In genomic region chr12:55412138-55412537, GRCh38 we compare ENCODE assay signal across 1 cellular context.
TF ChIP-seq lines count a peak whose summit lies in the region.
"Not testable (repeated sequence)": the region's sequence is repeated elsewhere in the genome, so short reads cannot be mapped to it uniquely, and the experiment has no call there.

No MANE protein-coding gene starts in this region.

TF ChIP-seq in K562, 482 proteins besides CTCF, POLR2A, EP300 and RAD21 (continued from another document):
- peak; percentile 93 for TF ChIP-seq SMARCE1 (IDR thresholded peaks at IDR 0.05)
- peak in 1 of 2 experiments; percentile 48; a peak in 2 of 4 replicates for TF ChIP-seq MAZ (CRISPR knock-in tag; conservative IDR thresholded peaks at IDR 0.05 in 1 of 2, IDR thresholded peaks at IDR 0.05 in 1 of 2)
- TF ChIP-seq TEAD4 (IDR thresholded peaks at IDR 0.05; ENCODE audit: low read length) = peak; percentile 55
- TF ChIP-seq TEAD4 (CRISPR knock-in tag; IDR thresholded peaks at IDR 0.05; ENCODE audit: borderline replicate concordance); ATF1 (CRISPR knock-in tag; IDR thresholded peaks at IDR 0.05): not testable (repeated sequence)
- peak; percentile 67 for TF ChIP-seq GATA2 (CRISPR knock-in tag; IDR thresholded peaks at IDR 0.05)
- TF ChIP-seq AFF1 (IDR thresholded peaks at IDR 0.05; ENCODE audit: low read depth in 1 of 2, partially characterized antibody in 2 of 2) = peak in 1 of 2 experiments; percentile 49
- peak; percentile 67 for TF ChIP-seq DMBX1 (CRISPR knock-in tag; IDR thresholded peaks at IDR 0.05; ENCODE audit: borderline replicate concordance)
- TF ChIP-seq LEF1 (IDR thresholded peaks at IDR 0.05) = peak; percentile 82
- TF ChIP-seq USF1 (CRISPR knock-in tag; IDR thresholded peaks at IDR 0.05) = peak; percentile 30; the same call in 1 of the 2 replicates
- TF ChIP-seq HDAC3 (IDR thresholded peaks at IDR 0.05; ENCODE audit: borderline replicate concordance, partially characterized antibody) = peak; percentile 45
- peak; percentile 65 for TF ChIP-seq MEIS2 (IDR thresholded peaks at IDR 0.05; ENCODE audit: partially characterized antibody)
- TF ChIP-seq MITF (IDR thresholded peaks at IDR 0.05) = 0 out of 2 replicates have a peak, but pooled peaks have one; percentile 54
- peak; percentile 86 for TF ChIP-seq SOX6 (IDR thresholded peaks at IDR 0.05)
- TF ChIP-seq SMAD3 (CRISPR knock-in tag; conservative IDR thresholded peaks at IDR 0.05) = 0 out of 2 replicates have a peak, but pooled peaks have one; percentile 19
- peak; percentile 62 for TF ChIP-seq L3MBTL2 (IDR thresholded peaks at IDR 0.05)
- TF ChIP-seq ATF7 (IDR thresholded peaks at IDR 0.05) = peak; percentile 46; the same call in 1 of the 2 replicates
- peak; percentile 95 for TF ChIP-seq DPF2 (IDR thresholded peaks at IDR 0.05)
- peak; percentile 65 for TF ChIP-seq ATF1 (tag; IDR thresholded peaks at IDR 0.05)
- TF ChIP-seq NCOR1 (IDR thresholded peaks at IDR 0.05) = peak; percentile 87
- TF ChIP-seq TFAP4 (CRISPR knock-in tag; IDR thresholded peaks at IDR 0.05; ENCODE audit: borderline replicate concordance) = peak; percentile 62; the same call in 1 of the 2 replicates
- peak; percentile 40 for TF ChIP-seq NFE2 (IDR thresholded peaks at IDR 0.05; ENCODE audit: low read depth)
- TF ChIP-seq USF2 (CRISPR knock-in tag; IDR thresholded peaks at IDR 0.05) = peak; percentile 64
- TF ChIP-seq ETV1 (tag; conservative IDR thresholded peaks at IDR 0.05; ENCODE audit: low read depth) = peak; percentile 73
- peak; percentile 97 for TF ChIP-seq ARID1B (IDR thresholded peaks at IDR 0.05)
- peak; percentile 88 for TF ChIP-seq CXXC5 (CRISPR knock-in tag; IDR thresholded peaks at IDR 0.05)
- TF ChIP-seq SMARCA4 (IDR thresholded peaks at IDR 0.05) = peak; percentile 94
- peak; percentile 93 for TF ChIP-seq TAL1 (IDR thresholded peaks at IDR 0.05)
- peak; percentile 69 for TF ChIP-seq MTA3 (IDR thresholded peaks at IDR 0.05; ENCODE audit: borderline replicate concordance)
- TF ChIP-seq SMARCC2 (IDR thresholded peaks at IDR 0.05; ENCODE audit: low read depth) = peak; percentile 85
